10 cellular contexts compared by ENCODE assay signal in the genomic region with DNA sequence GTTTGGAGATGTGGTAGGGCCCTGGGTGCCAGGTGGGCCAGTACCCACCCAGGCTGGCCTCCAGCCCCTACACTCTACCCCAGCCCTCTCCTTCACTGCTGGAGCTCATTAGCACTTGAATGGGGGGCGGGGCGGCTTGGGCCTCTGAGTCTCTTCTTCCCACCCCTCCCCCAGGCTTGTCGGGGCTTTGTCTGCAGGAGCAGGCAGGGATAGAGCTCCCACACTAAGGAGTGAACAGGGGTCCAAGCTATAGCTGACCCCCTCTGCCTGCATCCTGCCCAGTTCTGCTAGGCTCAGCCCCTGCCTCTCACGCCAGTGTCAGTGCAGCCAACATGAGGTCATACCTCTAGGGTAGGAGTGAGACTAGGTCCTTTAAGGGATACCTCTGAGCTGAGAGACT. TPM values are rescaled to one million over a fixed set of nuclear protein-coding genes. Genes with fewer than 3 reads are reported as not detected.
A peak's percentile ranks its signal among the peaks of the same experiment; 100 is the strongest.
DNase-seq lines count a peak whose midpoint lies in the region; ATAC-seq and TF ChIP-seq lines count a peak whose summit lies in the region.
"Had no signal": no experiment of that assay in that cellular context is flagged by ENCODE, and none has a peak within 500 bp of the region (broad histone marks: within the 10 kb centered on the region; RNA-seq: fewer than 3 reads in every experiment).

No MANE protein-coding gene starts in this region.

- peak overlapping the region; percentile 82 for H3K4ac ChIP-seq in mesendoderm (ENCODE audit: low read depth, low read length)

- intact Hi-C loops in heart right ventricle (cut with DNase I): no loop called here
- intact Hi-C loops in Right ventricle myocardium inferior (cut with DNase I): no loop called here
- intact Hi-C loops in left colon (cut with DNase I, micrococcal nuclease): no loop called here

- H3K9ac ChIP-seq in mesendoderm (ENCODE audit: low read length): peak overlapping the region; percentile 62
- H3K9ac ChIP-seq: SK-N-SH had no signal

- H3K27me3 ChIP-seq in heart right ventricle: no peaks in the 10 kb centered on the region
- H3K27me3 ChIP-seq in mesendoderm (ENCODE audit: insufficient read depth, low read length, poor library complexity): no peaks in the 10 kb centered on the region
- H3K27me3 ChIP-seq in upper lobe of left lung: no peaks in the 10 kb centered on the region

- H3K23ac ChIP-seq in mesendoderm (ENCODE audit: low read length): no peak overlapping the region

- H2BK15ac ChIP-seq in mesendoderm (replicated peaks; ENCODE audit: low read depth): no peak overlapping the region

- H4K5ac ChIP-seq in mesendoderm (ENCODE audit: low read length): no peak overlapping the region

- DNase-seq in heart right ventricle (no peak), Right ventricle myocardium inferior (ENCODE audit: missing footprints) (no peak), mesendoderm (peak; percentile 91), upper lobe of left lung (peak in 1 of 2 donors; percentile 38), left colon (no peak), GOT3 (lab: John Stamatoyannopoulos, UW) (no peak), SKM-1 treated with dmso at 0.1 percent for 144 hours (lab: John Stamatoyannopoulos, UW; ENCODE audit: unreplicated experiment) (no peak)
- DNase-seq: SK-N-SH had no signal

- TF ChIP-seq EP300 in upper lobe of left lung (IDR thresholded peaks at IDR 0.05): no peak

- H3K18ac ChIP-seq in mesendoderm (ENCODE audit: low read length): peak overlapping the region; percentile 29

- H2BK120ac ChIP-seq in mesendoderm (ENCODE audit: low read depth, low read length): no peak overlapping the region

- H3K79me2 ChIP-seq in mesendoderm (ENCODE audit: control insufficient read depth, insufficient read depth, low read length): peaks cover 77% of the 10 kb centered on the region

- TF ChIP-seq POLR2A in upper lobe of left lung (IDR thresholded peaks at IDR 0.05): no peak

- H3K4me1 ChIP-seq in heart right ventricle (peaks cover 63 to 93% (median 82%) of the 10 kb centered on the region in 9 donors), mesendoderm (ENCODE audit: control insufficient read depth, low read depth, low read length) (peaks cover 43% of the 10 kb centered on the region), upper lobe of left lung (peaks cover 80 to 90% (median 85%) of the 10 kb centered on the region in 4 donors)

- peak overlapping the region; percentile 83 for H3K56ac ChIP-seq in mesendoderm (ENCODE audit: low read length)

- peak overlapping the region; percentile 0 for H2AK5ac ChIP-seq in mesendoderm (ENCODE audit: low read length)

- H3K27ac ChIP-seq in heart right ventricle (peak overlapping the region; percentile 83 to 100 (median 94)), angular gyrus (ENCODE audit: low read depth, low read length) (peak overlapping the region; percentile 50), mesendoderm (ENCODE audit: low read depth, low read length) (peak overlapping the region; percentile 68), upper lobe of left lung (peak overlapping the region; percentile 94 to 98 (median 95))

- ATAC-seq in heart right ventricle (no peak), Right ventricle myocardium inferior (no peak), upper lobe of left lung (ENCODE audit: low FRiP score in 2 of 2) (no peak), left colon (no peak)

- peak overlapping the region in 3 of 10 donors; percentile 23 to 34 (median 29) for H3K4me3 ChIP-seq in heart right ventricle
- no peak overlapping the region for H3K4me3 ChIP-seq in mesendoderm (ENCODE audit: low read length)
- H3K4me3 ChIP-seq in upper lobe of left lung: peak overlapping the region in 1 of 4 donors; percentile 12

- H3K36me3 ChIP-seq in heart right ventricle: peaks cover 0 to 51% (median 0%) of the 10 kb centered on the region in 9 donors
- no peaks in the 10 kb centered on the region for H3K36me3 ChIP-seq in mesendoderm (ENCODE audit: control insufficient read depth, insufficient read depth, low read length)
- H3K36me3 ChIP-seq in upper lobe of left lung: peaks cover 0 to 22% (median 9%) of the 10 kb centered on the region in 4 donors

- peaks cover 39% of the 10 kb centered on the region for H3K79me1 ChIP-seq in mesendoderm (ENCODE audit: low read length)

- no peak overlapping the region for H4K8ac ChIP-seq in mesendoderm (ENCODE audit: low read depth, low read length)

- H3K9me3 ChIP-seq in heart right ventricle (no peaks in the 10 kb centered on the region), upper lobe of left lung (no peaks in the 10 kb centered on the region)
- H3K9me3 ChIP-seq: SK-N-SH had no signal

- 49 to 52% methylated on average over 4 of the region's 4 CpGs for WGBS in heart right ventricle, 2 donors
- no CpG with 5 or more reads among the region's 4 CpGs for WGBS in mesendoderm (ENCODE audit: extremely low coverage, insufficient coverage, low lambda C conversion rate)
- WGBS in upper lobe of left lung, 2 donors: 60% methylated on average over 4 of the region's 4 CpGs; no CpG with 5 or more reads in 1 of the 2 donors

- H2BK5ac ChIP-seq in mesendoderm (ENCODE audit: low read length): peak overlapping the region; percentile 95

- peak overlapping the region; percentile 43 for H3K4me2 ChIP-seq in mesendoderm (ENCODE audit: low read length)
- H3K4me2 ChIP-seq: SK-N-SH had no signal

- TF ChIP-seq CTCF in heart right ventricle (IDR thresholded peaks at IDR 0.05) (no peak), upper lobe of left lung (IDR thresholded peaks at IDR 0.05) (no peak)

RNA-seq across cellular contexts. Expression of gene GNAI2, which starts 5.2 kb away (rescaled TPM):
- total RNA-seq in heart right ventricle (100 to 1,000 TPM; 112 to 270 (median 146) TPM), Right ventricle myocardium inferior (153 TPM), upper lobe of left lung (100 to 1,000 TPM; 191 to 440 (median 295) TPM), left colon (10 to 100 TPM; 46.1 to 81.3 TPM)
- 100 to 1,000 TPM; 107 to 171 TPM for polyA plus RNA-seq in heart right ventricle
- 218 TPM for polyA plus RNA-seq in mesendoderm (2013, experiment 1 of 2)
- polyA plus RNA-seq in mesendoderm (2013, experiment 2 of 2): 223 TPM

RNA-seq across cellular contexts. Expression of gene SEMA3B, which starts 27.8 kb away (rescaled TPM):
- total RNA-seq in heart right ventricle (10 to 100 TPM; 14.9 to 28.8 (median 21.9) TPM), Right ventricle myocardium inferior (19.8 TPM), upper lobe of left lung (100 to 1,000 TPM in 5 of 6 donors, 10 to 100 TPM in 1; 98.3 to 242 (median 122) TPM), left colon (100 to 1,000 TPM in 1 of 2 donors, 10 to 100 TPM in 1; 56.8 to 116 TPM)
- polyA plus RNA-seq in heart right ventricle: 10 to 100 TPM; 21.2 to 46.7 TPM
- polyA plus RNA-seq in mesendoderm (2013, experiment 1 of 2): 1.9 TPM
- polyA plus RNA-seq in mesendoderm (2013, experiment 2 of 2): 2.2 TPM

RNA-seq across cellular contexts. Expression of gene SLC38A3, which starts 36.1 kb away (rescaled TPM):
- 10 to 100 TPM in 7 of 10 donors, 1 to 10 TPM in 3; 6.2 to 16.4 (median 11.2) TPM for total RNA-seq in heart right ventricle
- polyA plus RNA-seq in heart right ventricle: 10 to 100 TPM in 1 of 2 donors, 1 to 10 TPM in 1; 1.4 to 11.8 TPM
- 10.3 TPM for total RNA-seq in Right ventricle myocardium inferior
- polyA plus RNA-seq in mesendoderm (2013, experiment 1 of 2): 0.48 TPM
- 0.42 TPM for polyA plus RNA-seq in mesendoderm (2013, experiment 2 of 2)
- under 1 TPM in 2 of 6 donors, not detected in 4; 0.15 to 0.17 TPM for total RNA-seq in upper lobe of left lung
- total RNA-seq in left colon: not detected
- total RNA-seq: HT1080 had no signal

RNA-seq across cellular contexts. Expression of gene LSMEM2, which starts 37.7 kb away (rescaled TPM):
- total RNA-seq in heart right ventricle (10 to 100 TPM; 13.2 to 45.2 (median 33.2) TPM), Right ventricle myocardium inferior (29.8 TPM), upper lobe of left lung (under 1 TPM in 2 of 6 donors, not detected in 4; 0.14 to 0.59 TPM), left colon (not detected)
- polyA plus RNA-seq in heart right ventricle: 10 to 100 TPM in 1 of 2 donors, 1 to 10 TPM in 1; 1.9 to 26.3 TPM
- polyA plus RNA-seq in mesendoderm (2013, experiment 1 of 2): 0.06 TPM
- 0.06 TPM for polyA plus RNA-seq in mesendoderm (2013, experiment 2 of 2)
- total RNA-seq: HT1080 had no signal

RNA-seq across cellular contexts. Expression of gene GNAT1, which starts 49.8 kb away (rescaled TPM):
- not detected for total RNA-seq in heart right ventricle
- polyA plus RNA-seq in heart right ventricle: not detected
- total RNA-seq in Right ventricle myocardium inferior: not detected
- 0.04 TPM for polyA plus RNA-seq in mesendoderm (2013, experiment 1 of 2)
- polyA plus RNA-seq in mesendoderm (2013, experiment 2 of 2): 0.01 TPM
- total RNA-seq in upper lobe of left lung: under 1 TPM in 2 of 6 donors, not detected in 4; 0.10 to 0.40 TPM
- total RNA-seq in left colon: not detected
- total RNA-seq: HT1080 had no signal
- polyA plus RNA-seq: SK-N-SH had no signal
